In the genomic region with DNA sequence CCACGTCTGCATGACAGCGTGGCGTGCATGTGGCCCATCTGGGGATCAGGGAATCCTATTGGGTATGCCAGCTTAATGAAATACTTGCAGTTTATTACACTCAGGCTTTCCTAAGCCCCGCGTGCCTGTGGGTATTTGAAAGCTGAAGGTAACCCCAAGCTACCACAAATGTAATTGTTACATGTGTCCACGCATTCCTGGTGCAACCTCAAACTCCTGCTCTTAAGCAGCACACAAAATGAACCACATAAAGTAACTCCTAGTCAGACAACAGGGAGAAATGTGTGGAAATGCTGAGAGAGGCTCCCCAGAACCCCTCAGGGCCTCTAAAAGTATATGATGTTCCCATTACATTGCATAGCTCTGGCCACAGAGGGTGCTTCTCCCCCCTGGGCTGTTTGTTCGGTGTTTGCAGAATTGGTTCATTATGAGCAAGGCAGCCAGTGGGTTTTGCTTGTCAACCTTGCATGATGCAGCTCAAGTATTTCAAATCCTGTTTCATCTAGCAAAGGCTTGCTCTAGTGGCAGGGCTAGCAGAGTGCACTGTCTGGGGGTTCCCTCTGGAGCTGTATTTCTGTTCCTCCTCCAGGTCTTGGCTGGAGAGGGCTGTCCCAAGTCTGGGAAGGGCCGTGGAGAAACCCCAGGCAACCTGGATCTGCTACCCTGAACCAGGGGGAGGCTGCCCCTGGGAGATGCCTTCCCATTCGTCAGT, we compare ENCODE assay signal across 26 cellular contexts. TPM values are rescaled to one million over a fixed set of nuclear protein-coding genes. Genes with fewer than 3 reads are reported as not detected.
DNase-seq lines count a peak whose midpoint lies in the region; ATAC-seq and TF ChIP-seq lines count a peak whose summit lies in the region.
"Had no signal": no experiment of that assay in that cellular context is flagged by ENCODE, and none has a peak within 500 bp of the region (broad histone marks: within the 10 kb centered on the region; RNA-seq: fewer than 3 reads in every experiment).

No MANE protein-coding gene starts in this region.

- no peaks in the 10 kb centered on the region; the same call in 1 of the 2 replicates for H3K9me3 ChIP-seq in IMR-90 (ENCODE audit: control insufficient read depth, insufficient read depth, low read length)
- H3K9me3 ChIP-seq: right lobe of liver had no signal

- H3K27me3 Mint-ChIP-seq in chondrocyte (ENCODE audit: low read depth) = peaks cover 39% of the 10 kb centered on the region

- no peak overlapping the region for H2AK5ac ChIP-seq in IMR-90 (ENCODE audit: low read depth, low read length)

- H3K9me3 Mint-ChIP-seq in chondrocyte (ENCODE audit: low read depth) = peaks cover 3% of the 10 kb centered on the region
- H3K9me3 Mint-ChIP-seq: activated naive CD8-positive, alpha-beta T cell treated with anti-CD3 and anti-CD28 coated beads, Interleukin-2, amount 50 U/mL, for 24 hours; activated T-cell treated with anti-CD3 and anti-CD28 coated beads, Interleukin-2, amount 50 U/mL, for 4 hours; CD8-positive, alpha-beta T cell; H9; T-helper 1 cell treated with Interleukin-12 subunit alpha and Interleukin-12 subunit beta and Interleukin-4 antibody, amounts not matched to agents 30 μg/mL and 1 μg/mL, for 36 hours had no signal

- H3K36me3 Mint-ChIP-seq in chondrocyte (ENCODE audit: low read depth) = no peaks in the 10 kb centered on the region
- H3K36me3 Mint-ChIP-seq: CD8-positive, alpha-beta T cell had no signal

- H2BK20ac ChIP-seq in IMR-90 (ENCODE audit: low read depth, low read length) = no peak overlapping the region

- no peak overlapping the region for H2AFZ ChIP-seq in IMR-90 (replicated peaks; ENCODE audit: low read length, poor library complexity)

- H3K9ac ChIP-seq in IMR-90 (ENCODE audit: low read depth, low read length) = no peak overlapping the region

- 40% methylated on average over 1 of the region's 9 CpGs; no CpG with 5 or more reads in 1 of the 2 experiments for WGBS in IMR-90 (ENCODE audit: extremely low coverage in 2 of 2, insufficient read length in 1 of 2), 2 experiments

- H3K4me3 ChIP-seq in IMR-90 (ENCODE audit: insufficient read depth, low read depth, low read length) (no peak overlapping the region), astrocyte of the spinal cord (ENCODE audit: low read depth, low read length) (no peak overlapping the region)
- H3K4me3 ChIP-seq: lung, right lobe of liver had no signal

- no peak overlapping the region for H2BK120ac ChIP-seq in IMR-90 (ENCODE audit: low read depth, low read length)

- H3K36me3 ChIP-seq in IMR-90 (ENCODE audit: control insufficient read depth, insufficient read depth, low read length) = no peaks in the 10 kb centered on the region
- H3K36me3 ChIP-seq: right lobe of liver had no signal

- POLR2A ChIA-PET in IMR-90 (lab: Charles Lee; ENCODE audit: unreplicated experiment) = no interaction called here

- no peak overlapping the region for H3K4ac ChIP-seq in IMR-90 (ENCODE audit: low read depth, low read length)

- no peak overlapping the region for H4K5ac ChIP-seq in IMR-90 (ENCODE audit: low read depth, low read length)

- no peak overlapping the region for H3K4me2 ChIP-seq in IMR-90 (ENCODE audit: low read depth, low read length)

- H3K27ac Mint-ChIP-seq in chondrocyte (ENCODE audit: unreplicated experiment) = no peak overlapping the region
- H3K27ac Mint-ChIP-seq: activated naive CD8-positive, alpha-beta T cell treated with anti-CD3 and anti-CD28 coated beads, Interleukin-2, amount 50 U/mL, for 24 hours; CD8-positive, alpha-beta T cell; T-helper 1 cell treated with Interleukin-12 subunit alpha and Interleukin-12 subunit beta and Interleukin-4 antibody, amounts not matched to agents 30 μg/mL and 1 μg/mL, for 36 hours had no signal

- TF ChIP-seq CTCF in IMR-90 (conservative IDR thresholded peaks at IDR 0.05; ENCODE audit: low read depth, low read length) (no peak), astrocyte of the spinal cord (IDR thresholded peaks at IDR 0.05; ENCODE audit: low read depth, low read length) (no peak), chondrocyte (IDR thresholded peaks at IDR 0.05) (no peak)

- H3K14ac ChIP-seq in IMR-90 (replicated peaks; ENCODE audit: low read depth, low read length) = no peak overlapping the region

- no peak overlapping the region for H2BK5ac ChIP-seq in IMR-90 (ENCODE audit: low read depth, low read length, poor library complexity, severe bottlenecking)

- no peak overlapping the region for H3K27ac ChIP-seq in IMR-90 (ENCODE audit: insufficient read depth, low read length)
- H3K27ac ChIP-seq: right lobe of liver had no signal

- H2AK9ac ChIP-seq in IMR-90 (replicated peaks; ENCODE audit: low read depth, low read length, poor library complexity) = no peak overlapping the region

- no peak for ATAC-seq in IMR-90 (ENCODE audit: low read depth)
- ATAC-seq in GM18909 (IDR thresholded peaks at IDR 0.05; ENCODE audit: poor library complexity, unreplicated experiment) = no peak
- ATAC-seq: activated naive CD8-positive, alpha-beta T cell treated with anti-CD3 and anti-CD28 coated beads, Interleukin-2, amount 50 U/mL, for 24 hours; activated T-cell treated with anti-CD3 and anti-CD28 coated beads, Interleukin-2, amount 50 U/mL, for 4 hours; CD8-positive, alpha-beta T cell; right lobe of liver had no signal

- H3K4me1 ChIP-seq in IMR-90 (ENCODE audit: control insufficient read depth, insufficient read depth, low read length) = no peaks in the 10 kb centered on the region
- H3K4me1 ChIP-seq: right lobe of liver had no signal

- DNase-seq in CD1c-positive myeloid dendritic cell (ENCODE audit: extremely low spot score) (peak; percentile 56), IMR-90 (peak; percentile 55), astrocyte of the spinal cord (ENCODE audit: low read depth, low spot score) (peak; percentile 24), renal cortical epithelial cell (ENCODE audit: low read depth) (peak; percentile 13), chondrocyte (ENCODE audit: low spot score) (no peak)
- no peak for DNase-seq in activated CD8-positive, alpha-beta memory T cell treated with anti-CD3 and anti-CD28 coated beads, Interleukin-2, amount 50 U/mL, for 4 hours
- DNase-seq: activated CD8-positive, alpha-beta memory T cell treated with anti-CD3 and anti-CD28 coated beads for 24 hours; activated naive CD8-positive, alpha-beta T cell treated with anti-CD3 and anti-CD28 coated beads, Interleukin-2, amount 50 U/mL, for 24 hours; activated T-cell treated with anti-CD3 and anti-CD28 coated beads, Interleukin-2, amount 50 U/mL, for 4 hours; CD8-positive, alpha-beta T cell; DMS 273 treated with DMSO at 0.1 percent for 48 hours; effector CD8-positive, alpha-beta T cell; erythroblast; H9; NCI-H1417; NCI-H2081 treated with DMSO at 0.1 percent for 48 hours; NCI-H345; right lobe of liver; stimulated activated naive CD4-positive, alpha-beta T cell treated with Interleukin-2 at 50 U/mL for 16 hours had no signal

- TF ChIP-seq RAD21 in IMR-90 (IDR thresholded peaks at IDR 0.05; ENCODE audit: low read length) = no peak

- intact Hi-C loops in IMR-90 (cut with micrococcal nuclease) = no loop called here

- no peaks in the 10 kb centered on the region for H4K20me1 ChIP-seq in IMR-90 (ENCODE audit: insufficient read depth, low read length)

- no peak overlapping the region for H3K56ac ChIP-seq in IMR-90 (ENCODE audit: extremely low read depth, insufficient read depth, low read length)

- dilution Hi-C loops in IMR-90 (cut with HindIII; ENCODE audit: low sequenced_read_pairs, unreplicated experiment) = no loop called here

- no peak overlapping the region for H2BK15ac ChIP-seq in IMR-90 (ENCODE audit: low read depth, low read length)

- no peaks in the 10 kb centered on the region for H3K4me1 Mint-ChIP-seq in chondrocyte (ENCODE audit: low read depth)
- H3K4me1 Mint-ChIP-seq: activated naive CD8-positive, alpha-beta T cell treated with anti-CD3 and anti-CD28 coated beads, Interleukin-2, amount 50 U/mL, for 24 hours had no signal

- CTCF ChIA-PET in IMR-90 (lab: Yijun Ruan, JAX) = interaction anchor here (1.0 to 1.3 kb wide), 2 partner anchors 9 to 17 kb away, joined by 4 to 5 read pairs; no protein-coding TSS in a partner anchor

- no peak for TF ChIP-seq POLR2A in IMR-90 (IDR thresholded peaks at IDR 0.05; ENCODE audit: low read depth, low read length)

- H3K9me1 ChIP-seq in IMR-90 (ENCODE audit: insufficient read depth, low read length) = no peaks in the 10 kb centered on the region

- H3K23ac ChIP-seq in IMR-90 (ENCODE audit: low read depth, low read length) = no peak overlapping the region

- H3K18ac ChIP-seq in IMR-90 (ENCODE audit: low read depth, low read length) = no peak overlapping the region

- no TSS peak for BruUV-seq in IMR-90 (replicated peaks; lab: Mats Ljungman, UMichigan)

- no peak overlapping the region for H3K4me3 Mint-ChIP-seq in chondrocyte (ENCODE audit: unreplicated experiment)
- H3K4me3 Mint-ChIP-seq: activated naive CD8-positive, alpha-beta T cell treated with anti-CD3 and anti-CD28 coated beads, Interleukin-2, amount 50 U/mL, for 24 hours; activated T-cell treated with anti-CD3 and anti-CD28 coated beads, Interleukin-2, amount 50 U/mL, for 4 hours; CD8-positive, alpha-beta T cell; H9; neural crest cell; T-helper 1 cell treated with Interleukin-12 subunit alpha and Interleukin-12 subunit beta and Interleukin-4 antibody, amounts not matched to agents 30 μg/mL and 1 μg/mL, for 36 hours had no signal

- in situ Hi-C loops in IMR-90 (cut with MboI; ENCODE audit: low sequenced_read_pairs) = no loop called here
- in situ Hi-C loops in astrocyte of the spinal cord (cut with HindIII; ENCODE audit: low sequenced_read_pairs) = no loop called here

- no peak overlapping the region for H4K8ac ChIP-seq in IMR-90 (ENCODE audit: low read depth in 2 of 2, low read length in 2 of 2)

- no peaks in the 10 kb centered on the region for H3K79me1 ChIP-seq in IMR-90 (ENCODE audit: low read depth in 1 of 2, low read length in 2 of 2)

- peaks cover 45% of the 10 kb centered on the region for H3K27me3 ChIP-seq in IMR-90 (ENCODE audit: control insufficient read depth, insufficient read depth, low read length)
- H3K27me3 ChIP-seq: right lobe of liver had no signal

- H4K91ac ChIP-seq in IMR-90 (ENCODE audit: insufficient read depth, low read depth, low read length) = no peak overlapping the region

RNA-seq across cellular contexts. Expression of a gene that starts 1.8 kb away (rescaled TPM):
- total RNA-seq in IMR-90 (2012; rRNA removed) = not detected in 2 replicates
- polyA plus RNA-seq in IMR-90 (2012; rRNA removed) = not detected in 2 replicates
- not detected in 2 replicates for polyA plus RNA-seq in IMR-90 (2012; cell fraction: cytosol; rRNA removed)
- polyA plus RNA-seq in IMR-90 (2012; cell fraction: nucleus; rRNA removed; ENCODE audit: low replicate concordance) = not detected in 2 replicates
- total RNA-seq in renal cortical epithelial cell = not detected in 2 replicates
- not detected in 3 replicates for total RNA-seq in chondrocyte
- total RNA-seq: activated T-cell treated with anti-CD3 and anti-CD28 coated beads, Interleukin-2, amount 50 U/mL, for 4 hours; CD8-positive, alpha-beta T cell; fibroblast of villous mesenchyme; H9; neural crest cell; right lobe of liver; temporal lobe had no signal
- polyA plus RNA-seq: urinary bladder had no signal

RNA-seq across cellular contexts. Expression of a gene that starts 3.2 kb away (rescaled TPM):
- not detected in 2 replicates for total RNA-seq in IMR-90 (2012; rRNA removed)
- not detected in 2 replicates for polyA plus RNA-seq in IMR-90 (2012; rRNA removed)
- not detected in 2 replicates for polyA plus RNA-seq in IMR-90 (2012; cell fraction: cytosol; rRNA removed)
- polyA plus RNA-seq in IMR-90 (2012; cell fraction: nucleus; rRNA removed; ENCODE audit: low replicate concordance) = not detected in 2 replicates
- not detected in 2 replicates for total RNA-seq in renal cortical epithelial cell
- total RNA-seq in chondrocyte = not detected in 3 replicates
- total RNA-seq: activated T-cell treated with anti-CD3 and anti-CD28 coated beads, Interleukin-2, amount 50 U/mL, for 4 hours; CD8-positive, alpha-beta T cell; fibroblast of villous mesenchyme; H9; neural crest cell had no signal

RNA-seq across cellular contexts. Expression of a gene that starts 49.9 kb away (rescaled TPM):
- 126 and 141 TPM in 2 replicates for total RNA-seq in IMR-90 (2012; rRNA removed)
- polyA plus RNA-seq in IMR-90 (2012; rRNA removed) = 122 and 132 TPM in 2 replicates
- 111 and 126 TPM in 2 replicates for polyA plus RNA-seq in IMR-90 (2012; cell fraction: cytosol; rRNA removed)
- 211 and 389 TPM in 2 replicates for polyA plus RNA-seq in IMR-90 (2012; cell fraction: nucleus; rRNA removed; ENCODE audit: low replicate concordance)
- total RNA-seq in renal cortical epithelial cell = 282 and 337 TPM in 2 replicates
- 100 to 142 TPM (median 102 TPM) in 3 replicates for total RNA-seq in chondrocyte

Comparison
In these comparisons a context has a peak if more than half of its experiments do, and no peak if none do; other contexts are left out.
1. DNase-seq: peak in CD1c-positive myeloid dendritic cell (single experiment), IMR-90 (single experiment), astrocyte of the spinal cord (single experiment) and renal cortical epithelial cell (single experiment); none in chondrocyte (single experiment) and activated CD8-positive, alpha-beta memory T cell treated with anti-CD3 and anti-CD28 coated beads, Interleukin-2, amount 50 U/mL, for 4 hours (single experiment).